Comparison of ENCODE assay signal across 8 cellular contexts in the genomic region with DNA sequence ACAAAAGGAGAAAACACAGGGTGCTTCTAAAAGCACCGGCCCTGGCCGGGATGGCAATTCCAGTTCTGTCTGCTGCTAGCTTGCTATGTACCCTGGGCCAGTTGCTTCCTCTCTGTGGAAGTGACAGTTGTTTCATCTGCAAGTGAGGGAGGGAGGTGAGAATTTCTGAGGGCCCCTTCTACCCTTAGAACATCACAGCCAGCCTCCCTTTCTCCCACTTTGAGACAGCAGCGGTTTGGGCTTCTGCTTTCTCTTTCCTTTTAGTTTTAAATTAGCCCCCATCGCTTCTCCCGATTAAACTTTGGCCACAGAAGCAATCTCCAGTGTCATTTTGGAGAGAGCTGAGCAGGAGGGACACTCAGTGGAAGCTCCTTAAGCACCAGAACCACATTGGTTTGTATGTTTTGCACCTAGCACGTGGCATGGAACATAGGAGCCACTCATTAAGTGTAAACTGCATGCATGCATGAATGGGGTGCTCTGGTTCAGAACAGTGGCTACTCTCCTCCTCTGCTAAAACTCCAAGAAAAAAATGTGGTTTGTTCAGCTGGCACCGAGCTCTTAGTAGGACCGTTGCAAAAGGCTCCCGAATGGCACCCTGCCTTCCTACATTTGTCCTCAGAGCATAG. TPM values are rescaled to one million over a fixed set of nuclear protein-coding genes. Genes with fewer than 3 reads are reported as not detected.
DNase-seq lines count a peak whose midpoint lies in the region; ATAC-seq and TF ChIP-seq lines count a peak whose summit lies in the region.

No MANE protein-coding gene starts in this region.

- TF ChIP-seq CTCF in CD8-positive, alpha-beta T cell (IDR thresholded peaks at IDR 0.05): no peak
- no peak for TF ChIP-seq CTCF in A673 (conservative IDR thresholded peaks at IDR 0.05; ENCODE audit: low read depth, low read length)

- peak in 3 of 7 experiments; percentile 15 to 35 (median 33) for DNase-seq in CD8-positive, alpha-beta T cell
- DNase-seq in sciatic nerve (ENCODE audit: low spot score) (no peak), A673 (ENCODE audit: low spot score) (no peak), NCI-H1436 treated with DMSO at 0.1 percent for 48 hours (lab: John Stamatoyannopoulos, UW) (no peak), KG1 (lab: John Stamatoyannopoulos, UW) (no peak)

- H3K4me3 Mint-ChIP-seq in CD8-positive, alpha-beta T cell: peak overlapping the region; percentile 54
- H3K4me3 Mint-ChIP-seq in dendritic cell treated with granulocyte-macrophage colony-stimulating factor and Interleukin-4, amounts not matched to agents 40 ng/mL and 50 ng/mL, for 4 days: no peak overlapping the region

- CTCF ChIA-PET in CD8-positive, alpha-beta T cell (lab: Charles Lee): interaction anchor here (0.9 to 5.0 kb wide), 8 partner anchors 9 to 67 kb away, joined by 3 to 47 read pairs (median 6); partner anchors contain the start of gene TNIP1
- CTCF ChIA-PET in A673 (lab: Charles Lee): interaction anchor here (0.9 kb wide), 1 partner anchor 18 kb away, joined by 3 read pairs; no protein-coding TSS in a partner anchor

- no peaks in the 10 kb centered on the region for H3K27me3 Mint-ChIP-seq in CD8-positive, alpha-beta T cell (ENCODE audit: low read depth)
- no peaks in the 10 kb centered on the region for H3K27me3 Mint-ChIP-seq in dendritic cell treated with granulocyte-macrophage colony-stimulating factor and Interleukin-4, amounts not matched to agents 40 ng/mL and 50 ng/mL, for 4 days

- peaks cover 69% of the 10 kb centered on the region for H3K4me1 Mint-ChIP-seq in CD8-positive, alpha-beta T cell (ENCODE audit: low read depth)
- H3K4me1 Mint-ChIP-seq in dendritic cell treated with granulocyte-macrophage colony-stimulating factor and Interleukin-4, amounts not matched to agents 40 ng/mL and 50 ng/mL, for 4 days (ENCODE audit: low read depth): peaks cover 82% of the 10 kb centered on the region

- peaks cover 36% of the 10 kb centered on the region for H3K36me3 Mint-ChIP-seq in CD8-positive, alpha-beta T cell
- peaks cover 38% of the 10 kb centered on the region for H3K36me3 Mint-ChIP-seq in dendritic cell treated with granulocyte-macrophage colony-stimulating factor and Interleukin-4, amounts not matched to agents 40 ng/mL and 50 ng/mL, for 4 days (ENCODE audit: low read depth)

- peak overlapping the region; percentile 21 for H3K27ac ChIP-seq in CD8-positive, alpha-beta T cell (ENCODE audit: low read depth, low read length)
- H3K27ac ChIP-seq in A673 (ENCODE audit: low read depth, low read length, poor library complexity, severe bottlenecking): no peak overlapping the region

- no peak overlapping the region for H3K4me3 ChIP-seq in CD8-positive, alpha-beta T cell (ENCODE audit: low read depth, low read length)
- H3K4me3 ChIP-seq in A673 (ENCODE audit: low read depth, low read length, poor library complexity, severe bottlenecking): no peak overlapping the region

- no TSS peak for BruUV-seq in A673 (replicated peaks; lab: Mats Ljungman, UMichigan)

- H3K36me3 ChIP-seq in CD8-positive, alpha-beta T cell (ENCODE audit: insufficient read depth, low read length): peaks cover 15% of the 10 kb centered on the region
- H3K36me3 ChIP-seq in A673 (ENCODE audit: insufficient read depth, low read length, poor library complexity, severe bottlenecking): no peaks in the 10 kb centered on the region

- POLR2A ChIA-PET in CD8-positive, alpha-beta T cell (lab: Charles Lee): interaction anchor here (0.7 to 1.4 kb wide), 3 partner anchors 9 to 47 kb away, joined by 3 to 5 read pairs (median 5); no protein-coding TSS in a partner anchor
- POLR2A ChIA-PET in A673 (lab: Charles Lee; ENCODE audit: low non-redundant PET): no interaction called here

- H3K4me1 ChIP-seq in CD8-positive, alpha-beta T cell (ENCODE audit: insufficient read depth, low read length): peaks cover 49% of the 10 kb centered on the region
- H3K4me1 ChIP-seq in A673 (ENCODE audit: insufficient read depth, low read length, poor library complexity, severe bottlenecking): peaks cover 8% of the 10 kb centered on the region

- no peaks in the 10 kb centered on the region for H3K9me3 ChIP-seq in CD8-positive, alpha-beta T cell (ENCODE audit: low read length)
- no peaks in the 10 kb centered on the region for H3K9me3 ChIP-seq in A673 (ENCODE audit: low read depth, low read length, poor library complexity, severe bottlenecking)

- peak overlapping the region; percentile 91 for H3K27ac Mint-ChIP-seq in CD8-positive, alpha-beta T cell
- H3K27ac Mint-ChIP-seq in dendritic cell treated with granulocyte-macrophage colony-stimulating factor and Interleukin-4, amounts not matched to agents 40 ng/mL and 50 ng/mL, for 4 days: peak overlapping the region; percentile 20

- intact Hi-C loops in CD8-positive, alpha-beta T cell (cut with DNase I, micrococcal nuclease): loop anchor here in 1 of 2 experiments (2.0 to 5.0 kb wide), 2 partner anchors 17 to 36 kb away; no protein-coding TSS in a partner anchor
- intact Hi-C loops in dendritic cell treated with granulocyte-macrophage colony-stimulating factor and Interleukin-4, amounts not matched to agents 40 ng/mL and 50 ng/mL, for 4 days (cut with micrococcal nuclease): loop anchor here (5.0 kb wide), 1 partner anchor 41 kb away; no protein-coding TSS in a partner anchor
- intact Hi-C loops in sciatic nerve (cut with DNase I): no loop called here
- intact Hi-C loops in A673 (cut with micrococcal nuclease; ENCODE audit: unreplicated experiment): no loop called here

- ATAC-seq in CD8-positive, alpha-beta T cell: peak; percentile 69
- ATAC-seq in GM19351 (IDR thresholded peaks at IDR 0.05; ENCODE audit: unreplicated experiment): peak; percentile 64
- peak; percentile 59 for ATAC-seq in HG03432 (IDR thresholded peaks at IDR 0.05; ENCODE audit: unreplicated experiment)
- no peak for ATAC-seq in sciatic nerve

- no peaks in the 10 kb centered on the region for H3K27me3 ChIP-seq in CD8-positive, alpha-beta T cell (ENCODE audit: insufficient read depth, low read length)
- no peaks in the 10 kb centered on the region for H3K27me3 ChIP-seq in A673 (replicated peaks; ENCODE audit: insufficient read depth, low read depth, low read length, poor library complexity)

- H3K9me3 Mint-ChIP-seq in CD8-positive, alpha-beta T cell: no peaks in the 10 kb centered on the region
- no peaks in the 10 kb centered on the region for H3K9me3 Mint-ChIP-seq in dendritic cell treated with granulocyte-macrophage colony-stimulating factor and Interleukin-4, amounts not matched to agents 40 ng/mL and 50 ng/mL, for 4 days

RNA-seq across cellular contexts. Expression of gene TNIP1, which starts 17.5 kb away (rescaled TPM):
- 100 to 1,000 TPM; 133 to 134 TPM for total RNA-seq in CD8-positive, alpha-beta T cell
- total RNA-seq in sciatic nerve (80.2 TPM), A673 (2021) (33.3 and 37.3 TPM in 2 replicates)

RNA-seq across cellular contexts. Expression of gene ANXA6, which starts 59.3 kb away (rescaled TPM):
- total RNA-seq in CD8-positive, alpha-beta T cell: 10 to 100 TPM; 83.5 to 89.4 TPM
- total RNA-seq in sciatic nerve (211 TPM), A673 (2021) (95.9 and 130 TPM in 2 replicates)
